ENCODE assay signal across 19 cellular contexts in genomic region chr4:52715914-52716313, GRCh38. TPM values are rescaled to one million over a fixed set of nuclear protein-coding genes. Genes with fewer than 3 reads are reported as not detected.
DNase-seq lines count a peak whose midpoint lies in the region; ATAC-seq and TF ChIP-seq lines count a peak whose summit lies in the region.
"Had no signal": no experiment of that assay in that cellular context is flagged by ENCODE, and none has a peak within 500 bp of the region (broad histone marks: within the 10 kb centered on the region; RNA-seq: fewer than 3 reads in every experiment).

No MANE protein-coding gene starts in this region.

- peaks cover 18% of the 10 kb centered on the region for H3K79me2 ChIP-seq in SU-DHL-6 (ENCODE audit: insufficient read depth, low read length)

- no peaks in the 10 kb centered on the region for H3K9me3 ChIP-seq in SU-DHL-6 (ENCODE audit: insufficient read depth, low read length)
- H3K9me3 ChIP-seq in tibial artery = no peaks in the 10 kb centered on the region
- H3K9me3 ChIP-seq: A549, adrenal gland had no signal

- no peak overlapping the region for H3K9ac ChIP-seq in SU-DHL-6 (ENCODE audit: low read length)

- ATAC-seq in HG03045 (IDR thresholded peaks at IDR 0.05; ENCODE audit: unreplicated experiment) = no peak
- ATAC-seq: A549 had no signal

- H3K4me2 ChIP-seq in SU-DHL-6 (ENCODE audit: low read depth, low read length, poor library complexity, severe bottlenecking) = peak overlapping the region; percentile 99
- H3K4me2 ChIP-seq: A549 had no signal

- peaks cover 72% of the 10 kb centered on the region for H3F3A ChIP-seq in SU-DHL-6 (ENCODE audit: insufficient read depth)

- TF ChIP-seq CTCF in GM06990 (IDR thresholded peaks at IDR 0.05; ENCODE audit: insufficient read depth, low read length, poor library complexity, severe bottlenecking) = no peak
- no peak for TF ChIP-seq CTCF in SU-DHL-6 (IDR thresholded peaks at IDR 0.05; ENCODE audit: insufficient read depth, low read length, poor library complexity, severe bottlenecking)
- TF ChIP-seq CTCF in endothelial cell (IDR thresholded peaks at IDR 0.05; ENCODE audit: unreplicated experiment) = no peak
- no peak for TF ChIP-seq CTCF in tibial artery (IDR thresholded peaks at IDR 0.05)

- no peaks in the 10 kb centered on the region for H3K27me3 Mint-ChIP-seq in activated CD4-positive, alpha-beta T cell treated with anti-CD3 and anti-CD28 coated beads, Interleukin-2, amount 10 ng/mL, durations not matched to agents 24 days and 14 days
- H3K27me3 Mint-ChIP-seq in endothelial cell (ENCODE audit: unreplicated experiment) = peaks cover 18% of the 10 kb centered on the region
- H3K27me3 Mint-ChIP-seq: naive B cell had no signal

- no peak overlapping the region for H3K27ac Mint-ChIP-seq in activated CD4-positive, alpha-beta T cell treated with anti-CD3 and anti-CD28 coated beads, Interleukin-2, amount 10 ng/mL, durations not matched to agents 24 days and 14 days
- no peak overlapping the region for H3K27ac Mint-ChIP-seq in endothelial cell (ENCODE audit: unreplicated experiment)

- H3K4me1 Mint-ChIP-seq in activated CD4-positive, alpha-beta T cell treated with anti-CD3 and anti-CD28 coated beads, Interleukin-2, amount 10 ng/mL, durations not matched to agents 24 days and 14 days = peaks cover 39% of the 10 kb centered on the region
- peaks cover 22% of the 10 kb centered on the region for H3K4me1 Mint-ChIP-seq in endothelial cell (ENCODE audit: unreplicated experiment)

- DNase-seq in activated CD4-positive, alpha-beta T cell treated with anti-CD3 and anti-CD28 coated beads, Interleukin-2, amount 10 ng/mL, durations not matched to agents 24 days and 14 days = no peak
- DNase-seq in activated CD4-positive, alpha-beta T cell treated with anti-CD3 and anti-CD28 coated beads for 48 hours = no peak
- DNase-seq in GM06990 (ENCODE audit: extremely low read depth, insufficient read length) (no peak), endothelial cell (ENCODE audit: low spot score) (no peak), NCI-H226 (no peak), tibial artery (no peak)
- DNase-seq: adrenal gland; caudate nucleus; head of caudate nucleus; naive B cell; NCI-H1694 treated with DMSO at 0.1 percent for 48 hours; stimulated activated CD4-positive, alpha-beta T cell treated with anti-CD3 and anti-CD28 coated beads, Interleukin-4, amount 100 ng/mL, for 1 hour; T-helper 1 cell had no signal

- H3K4me1 ChIP-seq in tibial artery = peaks cover 0 to 27% (median 17%) of the 10 kb centered on the region in 4 donors

- no peaks in the 10 kb centered on the region for H3K9me2 ChIP-seq in SU-DHL-6 (replicated peaks; ENCODE audit: insufficient read depth, low read length)

- no peaks in the 10 kb centered on the region for H4K20me1 ChIP-seq in SU-DHL-6 (ENCODE audit: low read depth, low read length)

- H3K27ac ChIP-seq in SU-DHL-6 (ENCODE audit: low read depth, low read length) = peak overlapping the region; percentile 88; the same call in 1 of the 2 replicates
- no peak overlapping the region for H3K27ac ChIP-seq in tibial artery
- H3K27ac ChIP-seq: A549 had no signal

- H3K36me3 Mint-ChIP-seq in activated CD4-positive, alpha-beta T cell treated with anti-CD3 and anti-CD28 coated beads, Interleukin-2, amount 10 ng/mL, durations not matched to agents 24 days and 14 days (ENCODE audit: low read depth) = peaks cover 56% of the 10 kb centered on the region
- H3K36me3 Mint-ChIP-seq in endothelial cell (ENCODE audit: low read depth, unreplicated experiment) = peaks cover 17% of the 10 kb centered on the region

- peak overlapping the region; percentile 88 for H3K4me3 ChIP-seq in GM06990 (replicated peaks; ENCODE audit: low read depth, low read length)
- H3K4me3 ChIP-seq in SU-DHL-6 (ENCODE audit: insufficient read depth, low read length, poor library complexity, severe bottlenecking) = no peak overlapping the region
- H3K4me3 ChIP-seq in tibial artery = no peak overlapping the region
- H3K4me3 ChIP-seq: A549, adrenal gland, lung had no signal

- H3K27me3 ChIP-seq in GM06990 (replicated peaks; ENCODE audit: control insufficient read depth, insufficient read depth, low read length) (no peaks in the 10 kb centered on the region), SU-DHL-6 (ENCODE audit: low read length) (no peaks in the 10 kb centered on the region), tibial artery (no peaks in the 10 kb centered on the region)
- H3K27me3 ChIP-seq: adrenal gland had no signal

- no peak overlapping the region for H2AFZ ChIP-seq in SU-DHL-6 (ENCODE audit: low read depth, low read length, severe bottlenecking)

- H3K9me3 Mint-ChIP-seq in activated CD4-positive, alpha-beta T cell treated with anti-CD3 and anti-CD28 coated beads, Interleukin-2, amount 10 ng/mL, durations not matched to agents 24 days and 14 days = peaks cover 14% of the 10 kb centered on the region
- no peaks in the 10 kb centered on the region for H3K9me3 Mint-ChIP-seq in endothelial cell (ENCODE audit: unreplicated experiment)
- H3K9me3 Mint-ChIP-seq: naive B cell had no signal

- H3K4me3 Mint-ChIP-seq in activated CD4-positive, alpha-beta T cell treated with anti-CD3 and anti-CD28 coated beads, Interleukin-2, amount 10 ng/mL, durations not matched to agents 24 days and 14 days = peak overlapping the region; percentile 98
- peak overlapping the region; percentile 42 for H3K4me3 Mint-ChIP-seq in endothelial cell (ENCODE audit: unreplicated experiment)
- H3K4me3 Mint-ChIP-seq: CD14-positive monocyte had no signal

- H3K36me3 ChIP-seq in GM06990 (ENCODE audit: control insufficient read depth, insufficient read depth, low read length) (peaks cover 10% of the 10 kb centered on the region), SU-DHL-6 (ENCODE audit: low read length) (peaks cover 23% of the 10 kb centered on the region; the same call in 1 of the 2 replicates), tibial artery (peaks cover 0 to 33% (median 13%) of the 10 kb centered on the region in 3 donors)

- intact Hi-C loops in activated CD4-positive, alpha-beta T cell treated with anti-CD3 and anti-CD28 coated beads, Interleukin-2, amount 10 ng/mL, durations not matched to agents 24 days and 14 days (cut with micrococcal nuclease) = loop anchor here (10.0 kb wide), 1 partner anchor 419 kb away; no protein-coding TSS in a partner anchor
- intact Hi-C loops in tibial artery (cut with DNase I; ENCODE audit: low total_unique reads) = no loop called here

RNA-seq across cellular contexts. Expression of gene ERVMER34-1, which starts 35.3 kb away (rescaled TPM):
- 0.56 TPM in 1 of 2 replicates, not detected in the other for total RNA-seq in activated CD4-positive, alpha-beta T cell treated with anti-CD3 and anti-CD28 coated beads, Interleukin-2, amount 10 ng/mL, durations not matched to agents 24 days and 14 days
- 0.44 TPM for total RNA-seq in endothelial cell (ENCODE audit: unreplicated experiment)
- total RNA-seq: M059J had no signal

RNA-seq across cellular contexts. Expression of gene USP46, which starts 56.8 kb away (rescaled TPM):
- 8.4 and 10.2 TPM in 2 replicates for total RNA-seq in activated CD4-positive, alpha-beta T cell treated with anti-CD3 and anti-CD28 coated beads, Interleukin-2, amount 10 ng/mL, durations not matched to agents 24 days and 14 days
- 32.4 TPM for total RNA-seq in endothelial cell (ENCODE audit: unreplicated experiment)
